Comparison of ENCODE assay signal across 1 cellular context in the genomic region with DNA sequence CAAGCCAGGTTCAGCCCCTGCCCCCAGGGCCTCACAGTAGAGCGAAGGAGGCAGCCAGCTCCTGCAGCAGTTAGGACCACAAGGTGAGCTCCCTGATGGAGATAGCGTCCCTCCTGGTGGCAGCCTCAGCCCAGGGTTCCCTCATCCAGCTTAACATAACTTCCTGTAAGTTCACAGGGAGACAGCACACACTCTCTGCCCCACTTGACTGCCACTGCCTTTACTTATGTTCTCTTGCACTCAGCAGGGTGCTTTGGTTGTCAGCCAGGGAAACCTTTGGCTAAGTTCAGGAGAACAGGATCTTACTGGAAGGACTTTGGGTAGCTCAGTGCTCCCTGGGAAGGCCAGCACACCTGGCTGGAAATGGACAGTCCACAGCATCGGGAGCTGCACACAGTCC.
TF ChIP-seq lines count a peak whose summit lies in the region.

No MANE protein-coding gene starts in this region.

TF ChIP-seq in liver, 16 proteins besides CTCF, POLR2A, EP300 and RAD21 (continued from another document):
- TF ChIP-seq JUND (IDR thresholded peaks at IDR 0.05): peak in 1 of 2 donors; percentile 18
- peak; percentile 25 for TF ChIP-seq SP1 (IDR thresholded peaks at IDR 0.05)
- TF ChIP-seq, protein P1, sequence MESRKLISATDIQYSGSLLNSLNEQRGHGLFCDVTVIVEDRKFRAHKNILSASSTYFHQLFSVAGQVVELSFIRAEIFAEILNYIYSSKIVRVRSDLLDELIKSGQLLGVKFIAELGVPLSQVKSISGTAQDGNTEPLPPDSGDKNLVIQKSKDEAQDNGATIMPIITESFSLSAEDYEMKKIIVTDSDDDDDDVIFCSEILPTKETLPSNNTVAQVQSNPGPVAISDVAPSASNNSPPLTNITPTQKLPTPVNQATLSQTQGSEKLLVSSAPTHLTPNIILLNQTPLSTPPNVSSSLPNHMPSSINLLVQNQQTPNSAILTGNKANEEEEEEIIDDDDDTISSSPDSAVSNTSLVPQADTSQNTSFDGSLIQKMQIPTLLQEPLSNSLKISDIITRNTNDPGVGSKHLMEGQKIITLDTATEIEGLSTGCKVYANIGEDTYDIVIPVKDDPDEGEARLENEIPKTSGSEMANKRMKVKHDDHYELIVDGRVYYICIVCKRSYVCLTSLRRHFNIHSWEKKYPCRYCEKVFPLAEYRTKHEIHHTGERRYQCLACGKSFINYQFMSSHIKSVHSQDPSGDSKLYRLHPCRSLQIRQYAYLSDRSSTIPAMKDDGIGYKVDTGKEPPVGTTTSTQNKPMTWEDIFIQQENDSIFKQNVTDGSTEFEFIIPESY (IDR thresholded peaks at IDR 0.05): no peak
- TF ChIP-seq RXRA (IDR thresholded peaks at IDR 0.05): peak in 1 of 2 donors; percentile 76
- no peak for TF ChIP-seq EGR1 (IDR thresholded peaks at IDR 0.05; ENCODE audit: low read depth in 2 of 2)
- TF ChIP-seq HNF4G (IDR thresholded peaks at IDR 0.05): no peak
- TF ChIP-seq REST (IDR thresholded peaks at IDR 0.05): peak; percentile 22
- TF ChIP-seq HNF4A (conservative IDR thresholded peaks at IDR 0.05): peak; percentile 16 to 80
- TF ChIP-seq NR2F2 (IDR thresholded peaks at IDR 0.05): no peak
- TF ChIP-seq, protein P2, sequence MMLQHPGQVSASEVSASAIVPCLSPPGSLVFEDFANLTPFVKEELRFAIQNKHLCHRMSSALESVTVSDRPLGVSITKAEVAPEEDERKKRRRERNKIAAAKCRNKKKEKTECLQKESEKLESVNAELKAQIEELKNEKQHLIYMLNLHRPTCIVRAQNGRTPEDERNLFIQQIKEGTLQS (IDR thresholded peaks at IDR 0.05): no peak
- no peak for TF ChIP-seq GABPA (IDR thresholded peaks at IDR 0.05 in 1 of 2, conservative IDR thresholded peaks at IDR 0.05 in 1 of 2)
- TF ChIP-seq YY1 (IDR thresholded peaks at IDR 0.05): peak; percentile 32
- TF ChIP-seq, protein P3, sequence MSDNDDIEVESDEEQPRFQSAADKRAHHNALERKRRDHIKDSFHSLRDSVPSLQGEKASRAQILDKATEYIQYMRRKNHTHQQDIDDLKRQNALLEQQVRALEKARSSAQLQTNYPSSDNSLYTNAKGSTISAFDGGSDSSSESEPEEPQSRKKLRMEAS (IDR thresholded peaks at IDR 0.05): peak; percentile 25
- no peak for TF ChIP-seq TAF1 (conservative IDR thresholded peaks at IDR 0.05)
- TF ChIP-seq FOXA1 (IDR thresholded peaks at IDR 0.05): no peak
